In the genomic region with DNA sequence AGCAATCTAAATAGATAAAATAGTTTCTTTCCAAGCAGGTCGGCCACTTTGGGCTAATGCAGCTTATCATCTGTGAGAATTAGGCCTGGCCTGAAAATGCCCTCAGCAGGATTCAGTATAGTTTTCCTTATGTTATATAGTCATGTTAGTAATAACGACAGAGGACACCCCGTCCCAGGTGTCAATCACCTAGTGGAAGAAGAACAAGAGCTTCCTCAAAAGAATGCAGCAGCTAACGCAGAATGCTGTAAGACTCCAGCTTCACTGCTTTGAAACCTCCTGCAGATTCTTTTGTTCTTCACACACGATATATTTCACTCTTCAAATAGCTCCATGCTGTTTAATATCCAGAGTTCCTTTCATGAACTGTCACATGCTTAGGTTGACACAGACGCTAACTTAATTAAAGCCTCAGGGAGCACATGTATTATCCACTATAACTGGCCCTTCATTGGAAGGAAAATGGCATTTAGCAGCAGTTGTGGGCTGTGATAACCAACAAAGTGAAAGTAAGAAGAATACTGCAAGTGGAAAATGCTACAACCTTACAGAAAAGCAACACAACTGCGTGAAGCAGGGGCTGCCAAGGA, we compare ENCODE assay signal across 9 cellular contexts.
A peak's percentile ranks its signal among the peaks of the same experiment; 100 is the strongest.
DNase-seq lines count a peak whose midpoint lies in the region; ATAC-seq lines count a peak whose summit lies in the region.
"Had no signal": no experiment of that assay in that cellular context is flagged by ENCODE, and none has a peak within 500 bp of the region (broad histone marks: within the 10 kb centered on the region; RNA-seq: fewer than 3 reads in every experiment).

No MANE protein-coding gene starts in this region.

- intact Hi-C loops in Right ventricle myocardium superior (cut with DNase I) (loop anchor here (10.0 kb wide), 1 partner anchor 383 kb away; no protein-coding TSS in a partner anchor), Right ventricle myocardium inferior (cut with DNase I) (loop anchor here (5.0 kb wide), 1 partner anchor 385 kb away; no protein-coding TSS in a partner anchor)

- peak; percentile 35 for ATAC-seq in Right ventricle myocardium superior (ENCODE audit: poor library complexity)
- no peak for ATAC-seq in Right ventricle myocardium inferior
- ATAC-seq in GM18502 (IDR thresholded peaks at IDR 0.05; ENCODE audit: poor library complexity, unreplicated experiment): no peak

- H3K27ac ChIP-seq in caudate nucleus (ENCODE audit: low read depth, low read length): peak overlapping the region; percentile 5

- DNase-seq in Right ventricle myocardium superior (no peak), Right ventricle myocardium inferior (ENCODE audit: missing footprints) (no peak), caudate nucleus (lab: John Stamatoyannopoulos, UW) (peak in 2 of 61 donors; percentile 12 to 17), midbrain (lab: John Stamatoyannopoulos, UW) (peak; percentile 2), AG20443 (ENCODE audit: low spot score) (no peak), nucleus accumbens (lab: John Stamatoyannopoulos, UW) (no peak), NCI-H446 (lab: John Stamatoyannopoulos, UW) (no peak)
- DNase-seq: activated B cell treated with CpG ODN at 0.5 μM for 24 hours had no signal
